ENCODE assay signal across 15 cellular contexts in genomic region chr9:94901019-94901363, GRCh38.
DNase-seq lines count a peak whose midpoint lies in the region; ATAC-seq, FAIRE-seq and TF ChIP-seq lines count a peak whose summit lies in the region.
"Had no signal": no experiment of that assay in that cellular context is flagged by ENCODE, and none has a peak within 500 bp of the region (broad histone marks: within the 10 kb centered on the region; RNA-seq: fewer than 3 reads in every experiment).

No MANE protein-coding gene starts in this region.

- H3K4me3 Mint-ChIP-seq in HFFc6 (peak overlapping the region; percentile 83), progenitor cell of endocrine pancreas (ENCODE audit: low read depth) (no peak overlapping the region)
- H3K4me3 Mint-ChIP-seq: activated naive CD4-positive, alpha-beta T cell treated with anti-CD3 and anti-CD28 coated beads, Interleukin-2, amount 50 U/mL, for 24 hours; B cell had no signal

- 60 to 91% (median 87%) methylated on average over 4 of the region's 4 CpGs for WGBS in spleen, 5 donors

- no peaks in the 10 kb centered on the region for H3K27me3 ChIP-seq in keratinocyte (ENCODE audit: control insufficient read depth, extremely low read depth, insufficient read depth, low read length)
- H3K27me3 ChIP-seq in spleen (replicated peaks in 1 of 7): no peaks in the 10 kb centered on the region

- H3K9me3 ChIP-seq in keratinocyte (ENCODE audit: control insufficient read depth, low read depth, low read length) (no peaks in the 10 kb centered on the region), spleen (no peaks in the 10 kb centered on the region)

- no peak overlapping the region for H3K4me3 ChIP-seq in keratinocyte (ENCODE audit: control insufficient read depth in 2 of 3, extremely low read depth in 1 of 3, insufficient read depth in 2 of 3, low read depth in 1 of 3, low read length in 3 of 3)
- no peak overlapping the region for H3K4me3 ChIP-seq in spleen
- H3K4me3 ChIP-seq: SK-N-MC had no signal

- no peaks in the 10 kb centered on the region for H3K9me1 ChIP-seq in keratinocyte (ENCODE audit: control insufficient read depth, extremely low read depth, insufficient read depth, low read length)

- intact Hi-C loops in spleen (cut with DNase I; ENCODE audit: low total_unique reads): no loop called here
- intact Hi-C loops in posterior cingulate gyrus (cut with DNase I): loop anchor here (5.0 to 10.0 kb wide), 2 partner anchors 46 to 116 kb away; no protein-coding TSS in a partner anchor

- no peaks in the 10 kb centered on the region; the same call in 1 of the 2 replicates for H3K27me3 Mint-ChIP-seq in HFFc6 (ENCODE audit: insufficient read depth)
- H3K27me3 Mint-ChIP-seq in progenitor cell of endocrine pancreas: no peaks in the 10 kb centered on the region
- H3K27me3 Mint-ChIP-seq: activated naive CD4-positive, alpha-beta T cell treated with anti-CD3 and anti-CD28 coated beads, Interleukin-2, amount 50 U/mL, for 24 hours; B cell had no signal

- dilution Hi-C loops in keratinocyte (cut with MboI; ENCODE audit: extremely low pct_ligation_motif_present, low sequenced_read_pairs): no loop called here

- H3K27ac Mint-ChIP-seq in HFFc6 (peak overlapping the region; percentile 94), progenitor cell of endocrine pancreas (no peak overlapping the region)
- H3K27ac Mint-ChIP-seq: activated naive CD4-positive, alpha-beta T cell treated with anti-CD3 and anti-CD28 coated beads, Interleukin-2, amount 50 U/mL, for 24 hours; B cell had no signal

- no peak for ATAC-seq in HG02852 (IDR thresholded peaks at IDR 0.05; ENCODE audit: unreplicated experiment)
- no peak for ATAC-seq in HG03097 (IDR thresholded peaks at IDR 0.05; ENCODE audit: low FRiP score, unreplicated experiment)

- H4K20me1 ChIP-seq in keratinocyte (ENCODE audit: control insufficient read depth, extremely low read depth, insufficient read depth, low read length): no peaks in the 10 kb centered on the region

- H3K4me2 ChIP-seq in keratinocyte (ENCODE audit: control insufficient read depth, extremely low read depth, insufficient read depth, low read depth, low read length): peak overlapping the region; percentile 70

- no peak for TF ChIP-seq POLR2A in spleen (IDR thresholded peaks at IDR 0.05)

- H3K9ac ChIP-seq in keratinocyte (ENCODE audit: control insufficient read depth, extremely low read depth, insufficient read depth, low read length): peak overlapping the region; percentile 48

- H3K27ac ChIP-seq in angular gyrus (ENCODE audit: low read depth, low read length) (peak overlapping the region; percentile 44), keratinocyte (ENCODE audit: control insufficient read depth, insufficient read depth, low read length) (peak overlapping the region; percentile 76), spleen (peak overlapping the region in 6 of 8 donors; percentile 0 to 69 (median 31))
- H3K27ac ChIP-seq: SK-N-MC had no signal

- H3K79me2 ChIP-seq in keratinocyte (ENCODE audit: control insufficient read depth, insufficient read depth, low read length): no peaks in the 10 kb centered on the region

- H3K36me3 Mint-ChIP-seq in HFFc6 (ENCODE audit: low read depth) (no peaks in the 10 kb centered on the region), progenitor cell of endocrine pancreas (ENCODE audit: insufficient read depth) (peaks cover 1% of the 10 kb centered on the region)
- H3K36me3 Mint-ChIP-seq: activated naive CD4-positive, alpha-beta T cell treated with anti-CD3 and anti-CD28 coated beads, Interleukin-2, amount 50 U/mL, for 24 hours had no signal

- DNase-seq in HFFc6 (no peak), keratinocyte (ENCODE audit: low read depth, low spot score) (no peak), spleen (no peak), progenitor cell of endocrine pancreas (ENCODE audit: low spot score, unreplicated experiment) (no peak), posterior cingulate gyrus (no peak)
- DNase-seq: mesendoderm, NCI-H1694 treated with DMSO at 0.1 percent for 48 hours, right cardiac atrium had no signal

- H3K4me1 Mint-ChIP-seq in HFFc6 (ENCODE audit: low read depth): peaks cover 64% of the 10 kb centered on the region
- peaks cover 44% of the 10 kb centered on the region for H3K4me1 Mint-ChIP-seq in progenitor cell of endocrine pancreas (ENCODE audit: low read depth)
- H3K4me1 Mint-ChIP-seq: activated naive CD4-positive, alpha-beta T cell treated with anti-CD3 and anti-CD28 coated beads, Interleukin-2, amount 50 U/mL, for 24 hours; B cell had no signal

- H3K36me3 ChIP-seq in keratinocyte (ENCODE audit: control insufficient read depth in 2 of 2, extremely low read depth in 1 of 2, insufficient read depth in 2 of 2, low read length in 2 of 2) (no peaks in the 10 kb centered on the region), spleen (no peaks in the 10 kb centered on the region)

- TF ChIP-seq CTCF in HFFc6 (IDR thresholded peaks at IDR 0.05) (no peak), keratinocyte (optimal IDR thresholded peaks at IDR 0.05 in 1 of 3, IDR thresholded peaks at IDR 0.05 in 1 of 3, conservative IDR thresholded peaks at IDR 0.05 in 1 of 3; ENCODE audit: extremely low read depth in 1 of 3, insufficient read depth in 2 of 3, low read length in 3 of 3) (no peak), spleen (IDR thresholded peaks at IDR 0.05 in 8 of 11, conservative IDR thresholded peaks at IDR 0.05 in 3 of 11) (no peak), progenitor cell of endocrine pancreas (IDR thresholded peaks at IDR 0.05; ENCODE audit: unreplicated experiment) (no peak)

- FAIRE-seq in keratinocyte (lab: Jason Lieb, UNC): no peak
- FAIRE-seq: GM19239 had no signal

- H2AFZ ChIP-seq in keratinocyte (ENCODE audit: control insufficient read depth, low read length): no peak overlapping the region

- peaks cover 30% of the 10 kb centered on the region for H3K4me1 ChIP-seq in keratinocyte (ENCODE audit: control insufficient read depth, extremely low read depth, insufficient read depth, low read length)
- peaks cover 0 to 6% (median 0%) of the 10 kb centered on the region in 6 donors for H3K4me1 ChIP-seq in spleen

- no peaks in the 10 kb centered on the region for H3K9me3 Mint-ChIP-seq in HFFc6
- H3K9me3 Mint-ChIP-seq in progenitor cell of endocrine pancreas (ENCODE audit: low read depth): no peaks in the 10 kb centered on the region
- H3K9me3 Mint-ChIP-seq: activated naive CD4-positive, alpha-beta T cell treated with anti-CD3 and anti-CD28 coated beads, Interleukin-2, amount 50 U/mL, for 24 hours had no signal
